Comparison of ENCODE assay signal across 18 cellular contexts in genomic region chr6:52365317-52365716, GRCh38. TPM values are rescaled to one million over a fixed set of nuclear protein-coding genes. Genes with fewer than 3 reads are reported as not detected.
DNase-seq lines count a peak whose midpoint lies in the region; ATAC-seq and TF ChIP-seq lines count a peak whose summit lies in the region.
"Had no signal": no experiment of that assay in that cellular context is flagged by ENCODE, and none has a peak within 500 bp of the region (broad histone marks: within the 10 kb centered on the region; RNA-seq: fewer than 3 reads in every experiment).

No MANE protein-coding gene starts in this region.

- no peak overlapping the region for H3K4me3 ChIP-seq in right atrium auricular region
- H3K4me3 ChIP-seq: BLaER1 had no signal

- intact Hi-C loops in CD4-positive, alpha-beta T cell (cut with DNase I, micrococcal nuclease), result loop anchor here in 1 of 2 experiments (2.0 kb wide), 1 partner anchor 23 kb away; no protein-coding TSS in a partner anchor
- intact Hi-C loops in activated CD4-positive, alpha-beta T cell treated with anti-CD3 and anti-CD28 coated beads, Interleukin-2, amount 10 ng/mL, durations not matched to agents 24 days and 14 days (cut with micrococcal nuclease), result no loop called here

- POLR2A ChIA-PET in CD4-positive, alpha-beta T cell (lab: Charles Lee), result interaction anchor here (8.4 kb wide), 1 partner anchor 23 kb away, joined by 132 read pairs; no protein-coding TSS in a partner anchor

- H3K27me3 ChIP-seq in CD4-positive, alpha-beta T cell (ENCODE audit: control insufficient read depth, insufficient read depth, low read length), result no peaks in the 10 kb centered on the region
- H3K27me3 ChIP-seq in layer of hippocampus (ENCODE audit: control insufficient read depth, insufficient read depth, low read length) (no peaks in the 10 kb centered on the region), right atrium auricular region (no peaks in the 10 kb centered on the region)
- H3K27me3 ChIP-seq: BLaER1 had no signal

- H3K27ac ChIP-seq in CD4-positive, alpha-beta T cell (ENCODE audit: low read depth, low read length), result no peak overlapping the region
- peak overlapping the region; percentile 96 for H3K27ac ChIP-seq in layer of hippocampus (ENCODE audit: low read depth, low read length)
- no peak overlapping the region for H3K27ac ChIP-seq in right atrium auricular region
- H3K27ac ChIP-seq: BLaER1, HL-60 had no signal

- peak overlapping the region; percentile 92 for H3K27ac Mint-ChIP-seq in CD4-positive, alpha-beta T cell
- peak overlapping the region; percentile 99 for H3K27ac Mint-ChIP-seq in T-helper 17 cell
- no peak overlapping the region for H3K27ac Mint-ChIP-seq in activated CD4-positive, alpha-beta T cell treated with anti-CD3 and anti-CD28 coated beads, Interleukin-2, amount 10 ng/mL, durations not matched to agents 24 days and 14 days
- H3K27ac Mint-ChIP-seq: HFFc6 had no signal

- peaks cover 77% of the 10 kb centered on the region for H3K36me3 Mint-ChIP-seq in CD4-positive, alpha-beta T cell (ENCODE audit: low read depth)
- H3K36me3 Mint-ChIP-seq in T-helper 17 cell (ENCODE audit: low read depth), result peaks cover 7% of the 10 kb centered on the region
- H3K36me3 Mint-ChIP-seq in activated CD4-positive, alpha-beta T cell treated with anti-CD3 and anti-CD28 coated beads, Interleukin-2, amount 10 ng/mL, durations not matched to agents 24 days and 14 days (ENCODE audit: low read depth), result peaks cover 34% of the 10 kb centered on the region

- H3K9me3 ChIP-seq in CD4-positive, alpha-beta T cell (ENCODE audit: control insufficient read depth, low read length), result no peaks in the 10 kb centered on the region
- H3K9me3 ChIP-seq in T-helper 17 cell (ENCODE audit: control insufficient read depth, low read length, poor library complexity, severe bottlenecking), result no peaks in the 10 kb centered on the region
- H3K9me3 ChIP-seq in right atrium auricular region, result no peaks in the 10 kb centered on the region
- H3K9me3 ChIP-seq: BLaER1 had no signal

- no peaks in the 10 kb centered on the region for H3K9me3 Mint-ChIP-seq in CD4-positive, alpha-beta T cell
- no peaks in the 10 kb centered on the region for H3K9me3 Mint-ChIP-seq in activated CD4-positive, alpha-beta T cell treated with anti-CD3 and anti-CD28 coated beads, Interleukin-2, amount 10 ng/mL, durations not matched to agents 24 days and 14 days
- H3K9me3 Mint-ChIP-seq: HFFc6 had no signal

- peaks cover 84% of the 10 kb centered on the region for H3K4me1 Mint-ChIP-seq in CD4-positive, alpha-beta T cell (ENCODE audit: low read depth)
- peaks cover 48% of the 10 kb centered on the region for H3K4me1 Mint-ChIP-seq in T-helper 17 cell
- peaks cover 28% of the 10 kb centered on the region for H3K4me1 Mint-ChIP-seq in activated CD4-positive, alpha-beta T cell treated with anti-CD3 and anti-CD28 coated beads, Interleukin-2, amount 10 ng/mL, durations not matched to agents 24 days and 14 days

- DNase-seq in CD4-positive, alpha-beta T cell, result no peak
- DNase-seq in T-helper 17 cell (no peak), pons (ENCODE audit: low spot score) (peak; percentile 62), right atrium auricular region (ENCODE audit: low spot score) (no peak), NCI-H1105 treated with DMSO at 0.1 percent for 48 hours (lab: John Stamatoyannopoulos, UW) (no peak)
- no peak for DNase-seq in activated CD4-positive, alpha-beta T cell treated with anti-CD3 and anti-CD28 coated beads, Interleukin-2, amount 10 ng/mL, durations not matched to agents 24 days and 14 days
- DNase-seq: DMS79 treated with DMSO at 0.1 percent for 48 hours, H7, HFFc6, NCI-H1436, NCI-H2029, NCI-H345, NCI-H524 treated with DMSO at 0.1 percent for 48 hours, SHP77 had no signal

- ATAC-seq in CD4-positive, alpha-beta T cell (ENCODE audit: poor library complexity), result no peak
- ATAC-seq in T-helper 17 cell (no peak), GM21619 (IDR thresholded peaks at IDR 0.05; ENCODE audit: unreplicated experiment) (no peak)

- TF ChIP-seq CTCF in CD4-positive, alpha-beta T cell (IDR thresholded peaks at IDR 0.05), result no peak
- no peak for TF ChIP-seq CTCF in right atrium auricular region (IDR thresholded peaks at IDR 0.05)

- H3K4me3 Mint-ChIP-seq in CD4-positive, alpha-beta T cell, result peak overlapping the region; percentile 98
- no peak overlapping the region for H3K4me3 Mint-ChIP-seq in T-helper 17 cell
- H3K4me3 Mint-ChIP-seq in activated CD4-positive, alpha-beta T cell treated with anti-CD3 and anti-CD28 coated beads, Interleukin-2, amount 10 ng/mL, durations not matched to agents 24 days and 14 days, result no peak overlapping the region
- H3K4me3 Mint-ChIP-seq: HFFc6 had no signal

- no peaks in the 10 kb centered on the region for H3K36me3 ChIP-seq in right atrium auricular region

- peaks cover 0 to 10% of the 10 kb centered on the region in 2 donors for H3K4me1 ChIP-seq in right atrium auricular region

- H3K27me3 Mint-ChIP-seq in CD4-positive, alpha-beta T cell, result no peaks in the 10 kb centered on the region
- no peaks in the 10 kb centered on the region for H3K27me3 Mint-ChIP-seq in T-helper 17 cell
- H3K27me3 Mint-ChIP-seq in activated CD4-positive, alpha-beta T cell treated with anti-CD3 and anti-CD28 coated beads, Interleukin-2, amount 10 ng/mL, durations not matched to agents 24 days and 14 days, result no peaks in the 10 kb centered on the region

- CTCF ChIA-PET in CD4-positive, alpha-beta T cell (lab: Charles Lee), result interaction anchor here (0.7 to 1.4 kb wide), 6 partner anchors 10 to 287 kb away, joined by 3 to 5 read pairs (median 4); partner anchors contain the start of gene MCM3

RNA-seq across cellular contexts. Expression of gene PAQR8, which starts 3.4 kb away (rescaled TPM):
- total RNA-seq in CD4-positive, alpha-beta T cell, result 1 to 10 TPM; 1.8 to 1.9 TPM
- total RNA-seq in T-helper 17 cell, result 1 to 10 TPM; 3.6 to 7.7 TPM
- total RNA-seq in activated CD4-positive, alpha-beta T cell treated with anti-CD3 and anti-CD28 coated beads, Interleukin-2, amount 10 ng/mL, durations not matched to agents 24 days and 14 days, result 4.5 and 4.8 TPM in 2 replicates
- total RNA-seq in right atrium auricular region, result 1 to 10 TPM; 2.6 to 5.6 TPM

RNA-seq across cellular contexts. Expression of gene EFHC1, which starts 54.8 kb away (rescaled TPM):
- total RNA-seq in CD4-positive, alpha-beta T cell, result 1 to 10 TPM; 3.4 to 4.8 TPM
- total RNA-seq in T-helper 17 cell (1 to 10 TPM; 5.3 to 7.5 TPM), right atrium auricular region (1 to 10 TPM; 3.4 to 4.1 TPM)
- 1.5 and 1.7 TPM in 2 replicates for total RNA-seq in activated CD4-positive, alpha-beta T cell treated with anti-CD3 and anti-CD28 coated beads, Interleukin-2, amount 10 ng/mL, durations not matched to agents 24 days and 14 days
